Comparison of ENCODE assay signal across 16 cellular contexts in genomic region chr3:144431134-144431533, GRCh38.
DNase-seq lines count a peak whose midpoint lies in the region; ATAC-seq, FAIRE-seq and TF ChIP-seq lines count a peak whose summit lies in the region.
"Had no signal": no experiment of that assay in that cellular context is flagged by ENCODE, and none has a peak within 500 bp of the region (broad histone marks: within the 10 kb centered on the region; RNA-seq: fewer than 3 reads in every experiment).

No MANE protein-coding gene starts in this region.

- intact Hi-C loops in GM12878 (cut with micrococcal nuclease; ENCODE audit: unreplicated experiment), result loop anchor here (5.0 kb wide), 1 partner anchor 459 kb away; the partner anchor contains the start of gene DIPK2A
- intact Hi-C loops in mucosa of descending colon (cut with DNase I, micrococcal nuclease), result no loop called here

- no peaks in the 10 kb centered on the region; the same call in 2 of the 3 replicates for H3K9me3 ChIP-seq in GM12878 (replicated peaks; ENCODE audit: control insufficient read depth, insufficient read depth, low read length)
- H3K9me3 ChIP-seq in mucosa of descending colon, result no peaks in the 10 kb centered on the region
- H3K9me3 ChIP-seq: neutrophil, right atrium auricular region had no signal

- BruUV-seq in GM12878 (replicated peaks; lab: Mats Ljungman, UMichigan), result no TSS peak

- no peaks in the 10 kb centered on the region for H4K20me1 ChIP-seq in GM12878 (ENCODE audit: control insufficient read depth, insufficient read depth)

- RAD21 ChIA-PET in GM12878 (lab: Charles Lee; ENCODE audit: unreplicated experiment), result no interaction called here

- no peak overlapping the region for H2AFZ ChIP-seq in GM12878 (ENCODE audit: control insufficient read depth, low read depth, low read length)

- TF ChIP-seq POLR2A in GM12878 (IDR thresholded peaks at IDR 0.05; ENCODE audit: low read depth, low read length), result no peak

- no peak for TF ChIP-seq RAD21 in GM12878 (IDR thresholded peaks at IDR 0.05; ENCODE audit: insufficient read depth, low read depth, low read length)

- in situ Hi-C loops in GM12878 (cut with MboI), result loop anchor here (10.0 kb wide), 1 partner anchor 456 kb away; the partner anchor contains the start of gene DIPK2A

- no peaks in the 10 kb centered on the region for H3K36me3 ChIP-seq in GM12878 (ENCODE audit: control insufficient read depth in 2 of 2, insufficient read depth in 2 of 2, low read length in 1 of 2)
- H3K36me3 ChIP-seq in mucosa of descending colon (ENCODE audit: low read depth), result no peaks in the 10 kb centered on the region
- H3K36me3 ChIP-seq: neutrophil, right atrium auricular region had no signal

- no peak for TF ChIP-seq CTCF in GM12878 (IDR thresholded peaks at IDR 0.05 in 2 of 3, conservative IDR thresholded peaks at IDR 0.05 in 1 of 3; ENCODE audit: control insufficient read depth in 2 of 3, extremely low read depth in 1 of 3, insufficient read depth in 1 of 3, low read depth in 3 of 3, low read length in 3 of 3)
- no peak for TF ChIP-seq CTCF in mucosa of descending colon (IDR thresholded peaks at IDR 0.05)

- ATAC-seq in GM19043 (IDR thresholded peaks at IDR 0.05; ENCODE audit: low read depth, unreplicated experiment), result peak; percentile 43
- peak; percentile 52 for ATAC-seq in GM21737 (IDR thresholded peaks at IDR 0.05; ENCODE audit: unreplicated experiment)
- peak; percentile 63 for ATAC-seq in HG03045 (IDR thresholded peaks at IDR 0.05; ENCODE audit: unreplicated experiment)
- ATAC-seq in GM12878, result peak; percentile 39; the same call in 2 of the 3 replicates
- ATAC-seq in mucosa of descending colon, result no peak
- ATAC-seq: activated CD4-positive, alpha-beta T cell treated with anti-CD3 and anti-CD28 coated beads for 36 hours had no signal

- CTCF ChIA-PET in GM12878 (lab: Yijun Ruan, JAX), result no interaction called here

- H3K27me3 ChIP-seq in GM12878 (replicated peaks in 1 of 2; ENCODE audit: control insufficient read depth in 2 of 2, insufficient read depth in 2 of 2, low read length in 1 of 2), result no peaks in the 10 kb centered on the region
- H3K27me3 ChIP-seq: neutrophil, right atrium auricular region had no signal

- H3K4me1 ChIP-seq in GM12878 (ENCODE audit: control insufficient read depth, insufficient read depth, low read length) (no peaks in the 10 kb centered on the region), mucosa of descending colon (ENCODE audit: low read depth) (no peaks in the 10 kb centered on the region)
- H3K4me1 ChIP-seq: right atrium auricular region had no signal

- FAIRE-seq in GM12878 (lab: Jason Lieb, UNC), result peak; percentile 54

- H3K4me3 ChIP-seq in GM12878 (no peak overlapping the region), mucosa of descending colon (no peak overlapping the region)
- H3K4me3 ChIP-seq: right atrium auricular region had no signal

- SMC1A ChIA-PET in GM12878 (lab: Charles Lee; ENCODE audit: uncharacterized antibody, unreplicated experiment), result no interaction called here

- DNase-seq in GM12878 (ENCODE audit: low read depth, low spot score) (no peak), mucosa of gallbladder (ENCODE audit: low spot score) (no peak), NCI-H146 (lab: John Stamatoyannopoulos, UW) (no peak), midbrain (lab: John Stamatoyannopoulos, UW) (no peak), mucosa of descending colon (no peak)
- DNase-seq: activated CD4-positive, alpha-beta T cell treated with anti-CD3 and anti-CD28 coated beads for 36 hours; C1 segment of cervical spinal cord; DMS53; kidney glomerular epithelial cell; SIG-M5; stimulated activated CD4-positive, alpha-beta T cell treated with anti-CD3 and anti-CD28 coated beads, Interleukin-2, amount 100 ng/mL, for 24 hours had no signal

- no peak for TF ChIP-seq EP300 in GM12878 (IDR thresholded peaks at IDR 0.05; ENCODE audit: borderline replicate concordance in 1 of 2, control insufficient read depth in 1 of 2, low read depth in 2 of 2, low read length in 2 of 2)

- H3K79me2 ChIP-seq in GM12878 (ENCODE audit: control insufficient read depth, insufficient read depth, low read length), result no peaks in the 10 kb centered on the region

- POLR2A ChIA-PET in GM12878 (lab: Charles Lee), result no interaction called here

- no peak overlapping the region for H3K27ac ChIP-seq in GM12878 (ENCODE audit: control insufficient read depth, insufficient read depth)
- H3K27ac ChIP-seq: neutrophil, right atrium auricular region had no signal

- no peak overlapping the region for H3K9ac ChIP-seq in GM12878 (ENCODE audit: control insufficient read depth, insufficient read depth, low read length)

- H3K4me2 ChIP-seq in GM12878 (ENCODE audit: control insufficient read depth, insufficient read depth), result no peak overlapping the region

TF ChIP-seq in GM12878, 131 proteins besides CTCF, POLR2A, EP300 and RAD21:
- no peak for TF ChIP-seq ZNF384 (IDR thresholded peaks at IDR 0.05; ENCODE audit: borderline replicate concordance, low read depth, low read length)
- no peak for TF ChIP-seq CHD4 (IDR thresholded peaks at IDR 0.05)
- TF ChIP-seq PKNOX1 (IDR thresholded peaks at IDR 0.05), result no peak
- TF ChIP-seq TCF7 (IDR thresholded peaks at IDR 0.05; ENCODE audit: borderline replicate concordance), result no peak
- TF ChIP-seq NFIC (IDR thresholded peaks at IDR 0.05; ENCODE audit: low read depth, low read length), result peak; percentile 60; the same call in 1 of the 2 replicates
- peak; percentile 86 for TF ChIP-seq CREB1 (IDR thresholded peaks at IDR 0.05; ENCODE audit: low read depth)
- peak; percentile 33; the same call in 1 of the 2 replicates for TF ChIP-seq RUNX3 (IDR thresholded peaks at IDR 0.05; ENCODE audit: low read length)
- TF ChIP-seq YBX1 (IDR thresholded peaks at IDR 0.05), result no peak
- TF ChIP-seq FOXK2 (IDR thresholded peaks at IDR 0.05), result no peak
- TF ChIP-seq CREM (IDR thresholded peaks at IDR 0.05; ENCODE audit: low read depth), result peak; percentile 63; the same call in 1 of the 2 replicates
- no peak for TF ChIP-seq TCF3 (IDR thresholded peaks at IDR 0.05; ENCODE audit: borderline replicate concordance, insufficient read depth, low read depth, low read length)
- TF ChIP-seq E2F8 (IDR thresholded peaks at IDR 0.05; ENCODE audit: low read depth, partially characterized antibody), result no peak
- TF ChIP-seq IRF4 (IDR thresholded peaks at IDR 0.05; ENCODE audit: low read depth, low read length), result peak; percentile 37; the same call in 1 of the 2 replicates
- peak; percentile 50; the same call in 1 of the 2 replicates for TF ChIP-seq FOXM1 (IDR thresholded peaks at IDR 0.05; ENCODE audit: low read depth, low read length)
- TF ChIP-seq JUNB (IDR thresholded peaks at IDR 0.05), result peak; percentile 90
TF ChIP-seq in GM12878: peak in this region for 7.
